ENCODE assay signal across 22 cellular contexts in genomic region chr14:106530031-106530422, GRCh38.
"Had no signal": no experiment of that assay in that cellular context is flagged by ENCODE, and none has a peak within 500 bp of the region (broad histone marks: within the 10 kb centered on the region; RNA-seq: fewer than 3 reads in every experiment).

No MANE protein-coding gene starts in this region.

- H3K27ac Mint-ChIP-seq: activated CD8-positive, alpha-beta T cell treated with anti-CD3 and anti-CD28 coated beads for 36 hours; activated naive CD4-positive, alpha-beta T cell treated with anti-CD3 and anti-CD28 coated beads for 36 hours; activated naive CD4-positive, alpha-beta T cell treated with anti-CD3 and anti-CD28 coated beads, Interleukin-2, amount 50 U/mL, for 24 hours; activated naive CD8-positive, alpha-beta T cell treated with anti-CD3 and anti-CD28 coated beads for 36 hours; activated naive CD8-positive, alpha-beta T cell treated with anti-CD3 and anti-CD28 coated beads, Interleukin-2, amount 50 U/mL, for 24 hours; activated T-helper 2 cell treated with anti-CD3 and anti-CD28 coated beads, Interferon-gamma antibody, Interleukin-2, Interleukin-4, amounts not matched to agents 10 μg/mL and 5 μg/mL and 100 μg/mL, durations not matched to agents 14 hours and 24 hours and 36 hours; WTC11 had no signal

- ATAC-seq: body of pancreas, gastroesophageal sphincter, heart right ventricle, WTC11 had no signal

- H3K36me3 Mint-ChIP-seq: activated naive CD4-positive, alpha-beta T cell treated with anti-CD3 and anti-CD28 coated beads, Interleukin-2, amount 50 U/mL, for 24 hours; activated naive CD8-positive, alpha-beta T cell treated with anti-CD3 and anti-CD28 coated beads for 36 hours had no signal

- H3K4me1 Mint-ChIP-seq: activated naive CD4-positive, alpha-beta T cell treated with anti-CD3 and anti-CD28 coated beads, Interleukin-2, amount 50 U/mL, for 24 hours; activated naive CD8-positive, alpha-beta T cell treated with anti-CD3 and anti-CD28 coated beads, Interleukin-2, amount 50 U/mL, for 24 hours; WTC11 had no signal

- H3K4me3 ChIP-seq: adrenal gland, body of pancreas, esophagus squamous epithelium, gastroesophageal sphincter, heart right ventricle had no signal

- H3K36me3 ChIP-seq: adrenal gland, esophagus squamous epithelium, gastroesophageal sphincter, heart right ventricle had no signal

- H3K9me3 Mint-ChIP-seq: activated naive CD4-positive, alpha-beta T cell treated with anti-CD3 and anti-CD28 coated beads, Interleukin-2, amount 50 U/mL, for 24 hours; activated naive CD8-positive, alpha-beta T cell treated with anti-CD3 and anti-CD28 coated beads for 36 hours; activated T-cell treated with anti-CD3 and anti-CD28 coated beads, Interleukin-2, amount 50 U/mL, for 4 hours; effector memory CD8-positive, alpha-beta T cell had no signal

- H3K27ac ChIP-seq: adrenal gland, body of pancreas, epithelial cell of prostate, esophagus squamous epithelium, gastroesophageal sphincter, heart right ventricle had no signal

- H3K27me3 ChIP-seq: body of pancreas had no signal

- H3K9me3 ChIP-seq: adrenal gland, body of pancreas, gastroesophageal sphincter had no signal

- H3K4me1 ChIP-seq: adrenal gland, body of pancreas, esophagus squamous epithelium, gastroesophageal sphincter, heart right ventricle had no signal

- H3K4me3 Mint-ChIP-seq: activated CD8-positive, alpha-beta T cell treated with anti-CD3 and anti-CD28 coated beads for 36 hours; activated naive CD4-positive, alpha-beta T cell treated with anti-CD3 and anti-CD28 coated beads for 36 hours; activated naive CD4-positive, alpha-beta T cell treated with anti-CD3 and anti-CD28 coated beads, Interleukin-2, amount 50 U/mL, for 24 hours; activated naive CD8-positive, alpha-beta T cell treated with anti-CD3 and anti-CD28 coated beads for 36 hours; activated naive CD8-positive, alpha-beta T cell treated with anti-CD3 and anti-CD28 coated beads, Interleukin-2, amount 50 U/mL, for 24 hours; activated T-cell treated with anti-CD3 and anti-CD28 coated beads, Interleukin-2, amount 50 U/mL, for 4 hours; effector memory CD8-positive, alpha-beta T cell; WTC11 had no signal

- DNase-seq: adrenal gland, amygdala, aorta, body of pancreas, caudate nucleus, cortex of kidney, dermis blood vessel endothelial cell, esophagus squamous epithelium, foreskin melanocyte, heart right ventricle, T-helper 2 cell had no signal
